Comparison of ENCODE assay signal across 1 cellular context in genomic region chr11:66012946-66013761, GRCh38.
TF ChIP-seq lines count a peak whose summit lies in the region.

No MANE protein-coding gene starts in this region.

TF ChIP-seq in K562, 482 proteins besides CTCF, POLR2A, EP300 and RAD21 (continued from another document and continues in another):
- TF ChIP-seq UBTF (IDR thresholded peaks at IDR 0.05; ENCODE audit: borderline replicate concordance in 1 of 2, low read depth in 2 of 2, low read length in 2 of 2) (no peak), ATF2 (CRISPR knock-in tag; IDR thresholded peaks at IDR 0.05) (no peak), POLR2H (tag; IDR thresholded peaks at IDR 0.05; ENCODE audit: low read depth) (no peak), TCF15 (CRISPR knock-in tag; IDR thresholded peaks at IDR 0.05) (no peak), CUX1 (CRISPR knock-in tag; IDR thresholded peaks at IDR 0.05) (no peak), FOXJ2 (tag; IDR thresholded peaks at IDR 0.05) (no peak), RBBP5 (IDR thresholded peaks at IDR 0.05; ENCODE audit: borderline replicate concordance, insufficient read depth, low read length, poor library complexity, severe bottlenecking) (peak; percentile 30), MCM3 (IDR thresholded peaks at IDR 0.05) (no peak), HMGXB4 (CRISPR knock-in tag; IDR thresholded peaks at IDR 0.05) (no peak), CBFA2T2 (conservative IDR thresholded peaks at IDR 0.05) (peak; percentile 41; the same call in 1 of the 2 replicates), SMARCA4 (IDR thresholded peaks at IDR 0.05) (no peak), CEBPG (CRISPR knock-in tag; IDR thresholded peaks at IDR 0.05) (peak; percentile 44; the same call in 1 of the 2 replicates), CEBPG (tag; conservative IDR thresholded peaks at IDR 0.05 in 1 of 2, IDR thresholded peaks at IDR 0.05 in 1 of 2) (no peak), TAF1 (IDR thresholded peaks at IDR 0.05; ENCODE audit: control insufficient read depth, extremely low read depth, insufficient read depth, low read length, severe bottlenecking) (no peak), MXD1 (CRISPR knock-in tag; IDR thresholded peaks at IDR 0.05; ENCODE audit: borderline replicate concordance, poor library complexity, severe bottlenecking) (no peak), MCM5 (IDR thresholded peaks at IDR 0.05; ENCODE audit: low read depth) (no peak), ZBTB40 (IDR thresholded peaks at IDR 0.05) (peak; percentile 12; the same call in 1 of the 2 replicates), ZBTB40 (CRISPR knock-in tag; IDR thresholded peaks at IDR 0.05) (no peak), ZNF274 (IDR thresholded peaks at IDR 0.05; ENCODE audit: borderline replicate concordance, low read depth, low read length) (no peak), LARP7 (IDR thresholded peaks at IDR 0.05) (no peak), HDAC2 (IDR thresholded peaks at IDR 0.05) (no peak), ZNF41 (CRISPR knock-in tag; conservative IDR thresholded peaks at IDR 0.05) (no peak), ATF1 (CRISPR knock-in tag; IDR thresholded peaks at IDR 0.05) (no peak), ATF1 (tag; IDR thresholded peaks at IDR 0.05) (no peak), CBX8 (IDR thresholded peaks at IDR 0.05; ENCODE audit: borderline replicate concordance, extremely low read depth, low read depth, low read length, poor library complexity, severe bottlenecking) (no peak), AFF4 (CRISPR knock-in tag; IDR thresholded peaks at IDR 0.05) (no peak), SMARCA5 (IDR thresholded peaks at IDR 0.05) (no peak), ZNF780A (CRISPR knock-in tag; IDR thresholded peaks at IDR 0.05) (no peak), ARID1B (IDR thresholded peaks at IDR 0.05) (no peak; the same call in 1 of the 2 replicates), ZNF79 (CRISPR knock-in tag; IDR thresholded peaks at IDR 0.05; ENCODE audit: low read depth) (no peak), ESRRA (IDR thresholded peaks at IDR 0.05; ENCODE audit: borderline replicate concordance, low read depth) (0 out of 2 replicates have a peak, but pooled peaks have one; percentile 9), NR3C1 (CRISPR knock-in tag; IDR thresholded peaks at IDR 0.05) (no peak), TCF7 (IDR thresholded peaks at IDR 0.05; ENCODE audit: borderline replicate concordance) (no peak), FUS (optimal IDR thresholded peaks at IDR 0.05; ENCODE audit: low read depth, low read length) (no peak)
